In genomic region chr6:71698698-71699097, GRCh38 we compare ENCODE assay signal across 15 cellular contexts.
DNase-seq lines count a peak whose midpoint lies in the region; ATAC-seq and TF ChIP-seq lines count a peak whose summit lies in the region.
"Had no signal": no experiment of that assay in that cellular context is flagged by ENCODE, and none has a peak within 500 bp of the region (broad histone marks: within the 10 kb centered on the region; RNA-seq: fewer than 3 reads in every experiment).

No MANE protein-coding gene starts in this region.

- H3K4me1 Mint-ChIP-seq in GM23338 = no peaks in the 10 kb centered on the region
- no peaks in the 10 kb centered on the region for H3K4me1 Mint-ChIP-seq in WTC11

- no peak for TF ChIP-seq CTCF in GM23338 (conservative IDR thresholded peaks at IDR 0.05; ENCODE audit: low read depth in 2 of 2)
- no peak for TF ChIP-seq CTCF in WTC11 (IDR thresholded peaks at IDR 0.05)
- TF ChIP-seq CTCF in brain microvascular endothelial cell (IDR thresholded peaks at IDR 0.05; ENCODE audit: low read depth, low read length, missing control alignments) = no peak

- peak overlapping the region; percentile 23; the same call in 1 of the 2 replicates for H2AFZ ChIP-seq in GM23338
- H2AFZ ChIP-seq: GM23248 had no signal

- H3F3A ChIP-seq in GM23338 (replicated peaks; ENCODE audit: low read depth) = no peaks in the 10 kb centered on the region

- ATAC-seq in GM23338 (no peak), WTC11 (no peak)

- DNase-seq in GM23338 (ENCODE audit: low spot score) (no peak), M059J (ENCODE audit: low read depth) (peak; percentile 5), WTC11 (ENCODE audit: low spot score) (no peak), cerebellar nuclear complex (lab: John Stamatoyannopoulos, UW) (no peak), mucosa of gallbladder (ENCODE audit: low spot score) (no peak), brain microvascular endothelial cell (no peak)
- DNase-seq: AML-193; Caco-2; CD4-positive, alpha-beta T cell; GF-D8; GM23248; HCEC 1CT; HFFc6 had no signal

- H3K9me2 ChIP-seq in GM23338 (ENCODE audit: insufficient read depth) = no peaks in the 10 kb centered on the region

- H3K36me3 Mint-ChIP-seq in GM23338 (ENCODE audit: low read depth) (no peaks in the 10 kb centered on the region), WTC11 (no peaks in the 10 kb centered on the region)

- no peaks in the 10 kb centered on the region for H3K4me1 ChIP-seq in GM23338 (ENCODE audit: insufficient read depth)
- H3K4me1 ChIP-seq: Caco-2 had no signal

- no peaks in the 10 kb centered on the region for H3K79me2 ChIP-seq in GM23338 (replicated peaks; ENCODE audit: insufficient read depth)

- H3K27me3 ChIP-seq in GM23338 (ENCODE audit: insufficient read depth) (no peaks in the 10 kb centered on the region), brain microvascular endothelial cell (replicated peaks) (no peaks in the 10 kb centered on the region)

- POLR2A ChIA-PET in WTC11 (lab: Charles Lee) = no interaction called here

- H3K27ac ChIP-seq in GM23338 (ENCODE audit: low read depth) = no peak overlapping the region
- H3K27ac ChIP-seq in brain microvascular endothelial cell = no peak overlapping the region
- H3K27ac ChIP-seq: C4-2B, GM23248, KMS-11 had no signal

- H4K20me1 ChIP-seq in GM23338 (replicated peaks; ENCODE audit: insufficient read depth) = no peaks in the 10 kb centered on the region

- H3K36me3 ChIP-seq in GM23338 (ENCODE audit: insufficient read depth) (no peaks in the 10 kb centered on the region), brain microvascular endothelial cell (replicated peaks) (no peaks in the 10 kb centered on the region)

- no peaks in the 10 kb centered on the region for H3K27me3 Mint-ChIP-seq in GM23338 (ENCODE audit: insufficient read depth, low read depth, poor library complexity)
- no peaks in the 10 kb centered on the region for H3K27me3 Mint-ChIP-seq in WTC11 (ENCODE audit: low read depth)
- H3K27me3 Mint-ChIP-seq: CD4-positive, alpha-beta T cell had no signal

- no peak overlapping the region for H3K27ac Mint-ChIP-seq in GM23338
- no peak overlapping the region for H3K27ac Mint-ChIP-seq in WTC11
- H3K27ac Mint-ChIP-seq: CD4-positive, alpha-beta T cell; HFFc6 had no signal

- H3K4me3 Mint-ChIP-seq in GM23338 = no peak overlapping the region
- no peak overlapping the region for H3K4me3 Mint-ChIP-seq in WTC11
- H3K4me3 Mint-ChIP-seq: CD4-positive, alpha-beta T cell; HFFc6 had no signal

- H3K9me3 Mint-ChIP-seq in GM23338 (no peaks in the 10 kb centered on the region), WTC11 (no peaks in the 10 kb centered on the region)
- H3K9me3 Mint-ChIP-seq: HFFc6 had no signal

- in situ Hi-C loops in brain microvascular endothelial cell (cut with HindIII; ENCODE audit: low pct_ligation_motif_present, low sequenced_read_pairs) = no loop called here

- CTCF ChIA-PET in WTC11 (lab: Charles Lee) = no interaction called here

- H3K4me3 ChIP-seq in GM23338 (no peak overlapping the region), brain microvascular endothelial cell (ENCODE audit: low read depth, low read length) (no peak overlapping the region)
- H3K4me3 ChIP-seq: GM23248 had no signal

- no peak overlapping the region for H3K4me2 ChIP-seq in GM23338
- H3K4me2 ChIP-seq: KMS-11 had no signal

TF ChIP-seq in WTC11, 78 proteins besides CTCF, POLR2A, EP300 and RAD21:
- TF ChIP-seq ZNF317 (CRISPR knock-in tag; IDR thresholded peaks at IDR 0.05; ENCODE audit: borderline replicate concordance, low read depth) (0 out of 2 replicates have a peak, but pooled peaks have one; percentile 36), MLX (CRISPR knock-in tag; IDR thresholded peaks at IDR 0.05) (no peak), USF2 (CRISPR knock-in tag; IDR thresholded peaks at IDR 0.05) (no peak), PRDM15 (CRISPR knock-in tag; IDR thresholded peaks at IDR 0.05) (no peak)
- TF ChIP-seq, protein P1, sequence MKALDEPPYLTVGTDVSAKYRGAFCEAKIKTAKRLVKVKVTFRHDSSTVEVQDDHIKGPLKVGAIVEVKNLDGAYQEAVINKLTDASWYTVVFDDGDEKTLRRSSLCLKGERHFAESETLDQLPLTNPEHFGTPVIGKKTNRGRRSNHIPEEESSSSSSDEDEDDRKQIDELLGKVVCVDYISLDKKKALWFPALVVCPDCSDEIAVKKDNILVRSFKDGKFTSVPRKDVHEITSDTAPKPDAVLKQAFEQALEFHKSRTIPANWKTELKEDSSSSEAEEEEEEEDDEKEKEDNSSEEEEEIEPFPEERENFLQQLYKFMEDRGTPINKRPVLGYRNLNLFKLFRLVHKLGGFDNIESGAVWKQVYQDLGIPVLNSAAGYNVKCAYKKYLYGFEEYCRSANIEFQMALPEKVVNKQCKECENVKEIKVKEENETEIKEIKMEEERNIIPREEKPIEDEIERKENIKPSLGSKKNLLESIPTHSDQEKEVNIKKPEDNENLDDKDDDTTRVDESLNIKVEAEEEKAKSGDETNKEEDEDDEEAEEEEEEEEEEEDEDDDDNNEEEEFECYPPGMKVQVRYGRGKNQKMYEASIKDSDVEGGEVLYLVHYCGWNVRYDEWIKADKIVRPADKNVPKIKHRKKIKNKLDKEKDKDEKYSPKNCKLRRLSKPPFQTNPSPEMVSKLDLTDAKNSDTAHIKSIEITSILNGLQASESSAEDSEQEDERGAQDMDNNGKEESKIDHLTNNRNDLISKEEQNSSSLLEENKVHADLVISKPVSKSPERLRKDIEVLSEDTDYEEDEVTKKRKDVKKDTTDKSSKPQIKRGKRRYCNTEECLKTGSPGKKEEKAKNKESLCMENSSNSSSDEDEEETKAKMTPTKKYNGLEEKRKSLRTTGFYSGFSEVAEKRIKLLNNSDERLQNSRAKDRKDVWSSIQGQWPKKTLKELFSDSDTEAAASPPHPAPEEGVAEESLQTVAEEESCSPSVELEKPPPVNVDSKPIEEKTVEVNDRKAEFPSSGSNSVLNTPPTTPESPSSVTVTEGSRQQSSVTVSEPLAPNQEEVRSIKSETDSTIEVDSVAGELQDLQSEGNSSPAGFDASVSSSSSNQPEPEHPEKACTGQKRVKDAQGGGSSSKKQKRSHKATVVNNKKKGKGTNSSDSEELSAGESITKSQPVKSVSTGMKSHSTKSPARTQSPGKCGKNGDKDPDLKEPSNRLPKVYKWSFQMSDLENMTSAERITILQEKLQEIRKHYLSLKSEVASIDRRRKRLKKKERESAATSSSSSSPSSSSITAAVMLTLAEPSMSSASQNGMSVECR (CRISPR knock-in tag; IDR thresholded peaks at IDR 0.05; ENCODE audit: borderline replicate concordance) = no peak
